In genomic region chr2:85873679-85874078, GRCh38 we compare ENCODE assay signal across 14 cellular contexts. TPM values are rescaled to one million over a fixed set of nuclear protein-coding genes. Genes with fewer than 3 reads are reported as not detected.
DNase-seq lines count a peak whose midpoint lies in the region; ATAC-seq and TF ChIP-seq lines count a peak whose summit lies in the region.
"Had no signal": no experiment of that assay in that cellular context is flagged by ENCODE, and none has a peak within 500 bp of the region (broad histone marks: within the 10 kb centered on the region; RNA-seq: fewer than 3 reads in every experiment).

No MANE protein-coding gene starts in this region.

- H2BK20ac ChIP-seq in IMR-90 (ENCODE audit: low read depth, low read length) = no peak overlapping the region

- no peak for TF ChIP-seq EP300 in esophagus muscularis mucosa (IDR thresholded peaks at IDR 0.05)

- H3K79me1 ChIP-seq in IMR-90 (ENCODE audit: low read depth in 1 of 2, low read length in 2 of 2) = no peaks in the 10 kb centered on the region; a peak in 2 of 4 replicates

- H2AFZ ChIP-seq in IMR-90 (replicated peaks; ENCODE audit: low read length, poor library complexity) = no peak overlapping the region

- WGBS in IMR-90 (ENCODE audit: extremely low coverage in 2 of 2, insufficient read length in 1 of 2), 2 experiments = no CpG with 5 or more reads among the region's 4 CpGs
- WGBS in esophagus muscularis mucosa = 96% methylated on average over 4 of the region's 4 CpGs

- H4K5ac ChIP-seq in IMR-90 (ENCODE audit: low read depth, low read length) = no peak overlapping the region

- H3K4ac ChIP-seq in IMR-90 (ENCODE audit: low read depth, low read length) = no peak overlapping the region

- no peak overlapping the region for H2AK9ac ChIP-seq in IMR-90 (replicated peaks; ENCODE audit: low read depth, low read length, poor library complexity)

- no peak overlapping the region for H3K27ac ChIP-seq in IMR-90 (ENCODE audit: insufficient read depth, low read length)
- no peak overlapping the region for H3K27ac ChIP-seq in esophagus muscularis mucosa (replicated peaks in 1 of 4)
- H3K27ac ChIP-seq: esophagus squamous epithelium had no signal

- H3K9me1 ChIP-seq in IMR-90 (ENCODE audit: insufficient read depth, low read length) = no peaks in the 10 kb centered on the region

- H3K9me3 Mint-ChIP-seq in activated naive CD8-positive, alpha-beta T cell (ENCODE audit: low read depth) = no peaks in the 10 kb centered on the region
- no peaks in the 10 kb centered on the region for H3K9me3 Mint-ChIP-seq in activated naive CD8-positive, alpha-beta T cell treated with anti-CD3 and anti-CD28 coated beads for 36 hours
- H3K9me3 Mint-ChIP-seq in progenitor cell of endocrine pancreas (ENCODE audit: low read depth) = no peaks in the 10 kb centered on the region

- H4K91ac ChIP-seq in IMR-90 (ENCODE audit: insufficient read depth, low read depth, low read length) = no peak overlapping the region

- H3K4me1 ChIP-seq in IMR-90 (ENCODE audit: control insufficient read depth, insufficient read depth, low read length) (peaks cover 3% of the 10 kb centered on the region), esophagus muscularis mucosa (peaks cover 0 to 9% (median 1%) of the 10 kb centered on the region in 4 donors)
- H3K4me1 ChIP-seq: esophagus squamous epithelium had no signal

- H3K9me3 ChIP-seq in IMR-90 (ENCODE audit: control insufficient read depth, insufficient read depth, low read length) = no peaks in the 10 kb centered on the region
- no peaks in the 10 kb centered on the region for H3K9me3 ChIP-seq in esophagus muscularis mucosa
- H3K9me3 ChIP-seq: esophagus squamous epithelium had no signal

- no peak for TF ChIP-seq POLR2A in IMR-90 (IDR thresholded peaks at IDR 0.05; ENCODE audit: low read depth, low read length)
- TF ChIP-seq POLR2A in esophagus muscularis mucosa (IDR thresholded peaks at IDR 0.05; ENCODE audit: low read depth) = no peak

- no peak overlapping the region for H2BK120ac ChIP-seq in IMR-90 (ENCODE audit: low read depth, low read length)

- no peak for TF ChIP-seq RAD21 in IMR-90 (IDR thresholded peaks at IDR 0.05; ENCODE audit: low read length)

- CTCF ChIA-PET in IMR-90 (lab: Yijun Ruan, JAX) = no interaction called here

- no TSS peak for BruUV-seq in IMR-90 (replicated peaks; lab: Mats Ljungman, UMichigan)

- no peak overlapping the region for H3K9ac ChIP-seq in IMR-90 (ENCODE audit: low read depth, low read length)

- no peak overlapping the region for H2BK15ac ChIP-seq in IMR-90 (ENCODE audit: low read depth, low read length)

- no peak overlapping the region for H3K56ac ChIP-seq in IMR-90 (ENCODE audit: extremely low read depth, insufficient read depth, low read length)

- H3K27me3 Mint-ChIP-seq in activated naive CD8-positive, alpha-beta T cell = no peaks in the 10 kb centered on the region
- no peaks in the 10 kb centered on the region for H3K27me3 Mint-ChIP-seq in activated naive CD8-positive, alpha-beta T cell treated with anti-CD3 and anti-CD28 coated beads for 36 hours
- no peaks in the 10 kb centered on the region for H3K27me3 Mint-ChIP-seq in progenitor cell of endocrine pancreas

- in situ Hi-C loops in IMR-90 (cut with MboI; ENCODE audit: low sequenced_read_pairs) = no loop called here

- no peak overlapping the region for H3K4me2 ChIP-seq in IMR-90 (ENCODE audit: low read depth, low read length)

- H4K8ac ChIP-seq in IMR-90 (ENCODE audit: low read depth in 2 of 2, low read length in 2 of 2) = no peak overlapping the region

- H3K4me3 ChIP-seq in IMR-90 (ENCODE audit: insufficient read depth, low read depth, low read length) = no peak overlapping the region
- no peak overlapping the region for H3K4me3 ChIP-seq in cardiac fibroblast (replicated peaks in 1 of 2; ENCODE audit: low read depth in 2 of 2, low read length in 2 of 2)
- no peak overlapping the region for H3K4me3 ChIP-seq in esophagus muscularis mucosa
- H3K4me3 ChIP-seq: esophagus squamous epithelium had no signal

- no peaks in the 10 kb centered on the region; the same call in 1 of the 2 replicates for H4K20me1 ChIP-seq in IMR-90 (ENCODE audit: insufficient read depth, low read length)

- no peak overlapping the region for H3K14ac ChIP-seq in IMR-90 (replicated peaks; ENCODE audit: low read depth, low read length)

- no peak overlapping the region for H3K4me3 Mint-ChIP-seq in activated naive CD8-positive, alpha-beta T cell
- H3K4me3 Mint-ChIP-seq in activated naive CD8-positive, alpha-beta T cell treated with anti-CD3 and anti-CD28 coated beads for 36 hours = no peak overlapping the region
- H3K4me3 Mint-ChIP-seq in progenitor cell of endocrine pancreas (ENCODE audit: low read depth) = no peak overlapping the region

- no peak overlapping the region for H2AK5ac ChIP-seq in IMR-90 (ENCODE audit: low read depth, low read length)

- H3K23ac ChIP-seq in IMR-90 (ENCODE audit: low read depth, low read length) = no peak overlapping the region

- TF ChIP-seq CTCF in IMR-90 (conservative IDR thresholded peaks at IDR 0.05; ENCODE audit: low read depth, low read length) (no peak), cardiac fibroblast (IDR thresholded peaks at IDR 0.05; ENCODE audit: low read depth, low read length) (peak; percentile 29), progenitor cell of endocrine pancreas (IDR thresholded peaks at IDR 0.05; ENCODE audit: unreplicated experiment) (peak; percentile 42), esophagus muscularis mucosa (IDR thresholded peaks at IDR 0.05) (peak in 1 of 3 experiments; percentile 7)

- H3K4me1 Mint-ChIP-seq in activated naive CD8-positive, alpha-beta T cell (ENCODE audit: low read depth) = peaks cover 63% of the 10 kb centered on the region
- H3K4me1 Mint-ChIP-seq in activated naive CD8-positive, alpha-beta T cell treated with anti-CD3 and anti-CD28 coated beads for 36 hours = peaks cover 45% of the 10 kb centered on the region
- H3K4me1 Mint-ChIP-seq in progenitor cell of endocrine pancreas (ENCODE audit: low read depth) = peaks cover 10% of the 10 kb centered on the region

- H3K27ac Mint-ChIP-seq in activated naive CD8-positive, alpha-beta T cell = peak overlapping the region; percentile 54
- H3K27ac Mint-ChIP-seq in activated naive CD8-positive, alpha-beta T cell treated with anti-CD3 and anti-CD28 coated beads for 36 hours = no peak overlapping the region
- H3K27ac Mint-ChIP-seq in progenitor cell of endocrine pancreas = no peak overlapping the region

- H3K36me3 Mint-ChIP-seq in activated naive CD8-positive, alpha-beta T cell = peaks cover 13% of the 10 kb centered on the region
- H3K36me3 Mint-ChIP-seq in activated naive CD8-positive, alpha-beta T cell treated with anti-CD3 and anti-CD28 coated beads for 36 hours = peaks cover 9% of the 10 kb centered on the region
- H3K36me3 Mint-ChIP-seq in progenitor cell of endocrine pancreas (ENCODE audit: insufficient read depth) = peaks cover 2% of the 10 kb centered on the region

- POLR2A ChIA-PET in IMR-90 (lab: Charles Lee; ENCODE audit: unreplicated experiment) = no interaction called here

- intact Hi-C loops in IMR-90 (cut with micrococcal nuclease) = no loop called here
- intact Hi-C loops in esophagus muscularis mucosa (cut with DNase I) = no loop called here

- no peak for ATAC-seq in IMR-90 (ENCODE audit: low read depth)
- no peak for ATAC-seq in HG03025 (IDR thresholded peaks at IDR 0.05; ENCODE audit: low FRiP score, unreplicated experiment)
- ATAC-seq: left colon had no signal

- H3K18ac ChIP-seq in IMR-90 (ENCODE audit: low read depth, low read length) = no peak overlapping the region

- H2BK5ac ChIP-seq in IMR-90 (ENCODE audit: low read depth, low read length, poor library complexity, severe bottlenecking) = no peak overlapping the region

- H3K27me3 ChIP-seq in IMR-90 (ENCODE audit: control insufficient read depth, insufficient read depth, low read length) (no peaks in the 10 kb centered on the region), esophagus muscularis mucosa (no peaks in the 10 kb centered on the region)
- H3K27me3 ChIP-seq: esophagus squamous epithelium had no signal

- no peak for DNase-seq in activated naive CD8-positive, alpha-beta T cell treated with anti-CD3 and anti-CD28 coated beads for 36 hours
- DNase-seq in IMR-90 (no peak), cardiac fibroblast (ENCODE audit: low read depth in 2 of 2) (no peak), progenitor cell of endocrine pancreas (ENCODE audit: low spot score, unreplicated experiment) (no peak), esophagus muscularis mucosa (ENCODE audit: extremely low spot score) (no peak), activated gamma-delta T cell (lab: John Stamatoyannopoulos, UW) (no peak)
- DNase-seq: aorta, C1 segment of cervical spinal cord, esophagus squamous epithelium, left colon, NCI-H510A, trophoblast cell had no signal

- H3K36me3 ChIP-seq in IMR-90 (ENCODE audit: control insufficient read depth, insufficient read depth, low read length) (0 out of 2 replicates have a peak, but pooled peaks cover 2% of the 10 kb centered on the region), esophagus muscularis mucosa (no peaks in the 10 kb centered on the region)
- H3K36me3 ChIP-seq: esophagus squamous epithelium had no signal

- dilution Hi-C loops in IMR-90 (cut with HindIII; ENCODE audit: low sequenced_read_pairs, unreplicated experiment) = no loop called here

TF ChIP-seq in IMR-90, 13 proteins besides CTCF, POLR2A, EP300 and RAD21:
- peak; percentile 52; the same call in 1 of the 2 replicates for TF ChIP-seq MAFK (IDR thresholded peaks at IDR 0.05; ENCODE audit: low read depth, low read length)
- TF ChIP-seq CHD1 (IDR thresholded peaks at IDR 0.05; ENCODE audit: low read depth, low read length) = no peak

RNA-seq across cellular contexts. Expression of gene ST3GAL5, which starts 15.1 kb away (rescaled TPM):
- 10 to 100 TPM; 14.6 to 15.1 TPM for total RNA-seq in activated naive CD8-positive, alpha-beta T cell treated with anti-CD3 and anti-CD28 coated beads for 36 hours
- total RNA-seq in IMR-90 (2012; rRNA removed) = 16.8 and 18.6 TPM in 2 replicates
- 19.2 and 21.0 TPM in 2 replicates for polyA plus RNA-seq in IMR-90 (2012; rRNA removed)
- polyA plus RNA-seq in IMR-90 (2012; cell fraction: cytosol; rRNA removed) = 7.8 and 18.4 TPM in 2 replicates
- 8.6 and 21.3 TPM in 2 replicates for polyA plus RNA-seq in IMR-90 (2012; cell fraction: nucleus; rRNA removed; ENCODE audit: low replicate concordance)
- total RNA-seq in progenitor cell of endocrine pancreas = 27.3 and 32.5 TPM in 2 replicates
- total RNA-seq in esophagus muscularis mucosa = 10 to 100 TPM; 11.3 to 21.6 (median 19.4) TPM
